Comparison of ENCODE assay signal across 8 cellular contexts in genomic region chr15:63971427-63971805, GRCh38.
A peak's percentile ranks its signal among the peaks of the same experiment; 100 is the strongest.
DNase-seq lines count a peak whose midpoint lies in the region; ATAC-seq and TF ChIP-seq lines count a peak whose summit lies in the region.

No MANE protein-coding gene starts in this region.

- intact Hi-C loops in PC-9 (cut with micrococcal nuclease; ENCODE audit: unreplicated experiment) = no loop called here

- H3K4me1 ChIP-seq in PC-9 (replicated peaks; ENCODE audit: insufficient read depth) = no peaks in the 10 kb centered on the region

- H3K4me1 Mint-ChIP-seq in T-helper 17 cell = peaks cover 24% of the 10 kb centered on the region
- H3K4me1 Mint-ChIP-seq in mesothelial cell of epicardium = peaks cover 9% of the 10 kb centered on the region

- H3K27me3 Mint-ChIP-seq in T-helper 17 cell (peaks cover 5% of the 10 kb centered on the region), mesothelial cell of epicardium (ENCODE audit: low read depth) (no peaks in the 10 kb centered on the region)

- no peak for TF ChIP-seq CTCF in PC-9 (conservative IDR thresholded peaks at IDR 0.05)
- no peak for TF ChIP-seq CTCF in mesothelial cell of epicardium (IDR thresholded peaks at IDR 0.05; ENCODE audit: unreplicated experiment)

- H3K27ac Mint-ChIP-seq in T-helper 17 cell (peak overlapping the region; percentile 97), mesothelial cell of epicardium (no peak overlapping the region)

- POLR2A ChIA-PET in PC-9 (lab: Charles Lee; ENCODE audit: unreplicated experiment) = no interaction called here

- no peaks in the 10 kb centered on the region for H3K9me2 ChIP-seq in PC-9 (ENCODE audit: insufficient read depth)

- DNase-seq in T-helper 17 cell (peak in 1 of 3 donors; percentile 29), PC-9 (no peak), mesothelial cell of epicardium (ENCODE audit: low spot score in 2 of 2, unreplicated experiment in 2 of 2) (no peak), cerebellum (ENCODE audit: low spot score) (no peak), HCEC 1CT (no peak)
- DNase-seq in effector CD4-positive, alpha-beta T cell = peak; percentile 23
- peak; percentile 36 for DNase-seq in stimulated activated CD8-positive, alpha-beta memory T cell treated with anti-CD3 and anti-CD28 coated beads, Interleukin-15, amount 100 ng/mL, for 48 hours (ENCODE audit: low read depth in 2 of 2)

- no peaks in the 10 kb centered on the region for H3K27me3 ChIP-seq in PC-9 (ENCODE audit: insufficient read depth, low read depth)

- no peak overlapping the region for H3K4me3 ChIP-seq in PC-9

- H3K79me2 ChIP-seq in PC-9 (ENCODE audit: low read depth) = no peaks in the 10 kb centered on the region

- peaks cover 4% of the 10 kb centered on the region for H3K9me3 Mint-ChIP-seq in mesothelial cell of epicardium

- no TSS peak for BruUV-seq in PC-9 (replicated peaks; lab: Mats Ljungman, UMichigan)

- no peaks in the 10 kb centered on the region for H3K9me3 ChIP-seq in T-helper 17 cell (ENCODE audit: control insufficient read depth, low read length, poor library complexity, severe bottlenecking)
- no peaks in the 10 kb centered on the region for H3K9me3 ChIP-seq in PC-9 (ENCODE audit: insufficient read depth, low read depth)

- peak overlapping the region; percentile 79 for H3K4me3 Mint-ChIP-seq in T-helper 17 cell
- no peak overlapping the region for H3K4me3 Mint-ChIP-seq in mesothelial cell of epicardium

- no peak overlapping the region for H2AFZ ChIP-seq in PC-9

- CTCF ChIA-PET in PC-9 (lab: Charles Lee) = no interaction called here

- peak; percentile 11 for ATAC-seq in GM21526 (IDR thresholded peaks at IDR 0.05; ENCODE audit: low FRiP score, unreplicated experiment)
- ATAC-seq in T-helper 17 cell = peak; percentile 89

- no peaks in the 10 kb centered on the region for H3K36me3 ChIP-seq in PC-9 (ENCODE audit: low read depth)

- H3K4me2 ChIP-seq in PC-9 = no peak overlapping the region

- no peaks in the 10 kb centered on the region for H3F3A ChIP-seq in PC-9 (ENCODE audit: insufficient read depth, low read depth)

- H3K27ac ChIP-seq in PC-9 = no peak overlapping the region

- no peaks in the 10 kb centered on the region for H4K20me1 ChIP-seq in PC-9 (ENCODE audit: insufficient read depth)

- H3K36me3 Mint-ChIP-seq in T-helper 17 cell (ENCODE audit: low read depth) (no peaks in the 10 kb centered on the region), mesothelial cell of epicardium (no peaks in the 10 kb centered on the region)

Comparison
In these comparisons a context has a peak if more than half of its experiments do, and no peak if none do; other contexts are left out.
1. DNase-seq: peak in effector CD4-positive, alpha-beta T cell (single experiment) and stimulated activated CD8-positive, alpha-beta memory T cell treated with anti-CD3 and anti-CD28 coated beads, Interleukin-15, amount 100 ng/mL, for 48 hours (2 of 2); none in PC-9 (0 of 2), mesothelial cell of epicardium (0 of 2), cerebellum (single experiment) and HCEC 1CT (single experiment).